In genomic region chr1:151055581-151055980, GRCh38 we compare ENCODE assay signal across 11 cellular contexts. TPM values are rescaled to one million over a fixed set of nuclear protein-coding genes. Genes with fewer than 3 reads are reported as not detected.
DNase-seq lines count a peak whose midpoint lies in the region; ATAC-seq, FAIRE-seq and TF ChIP-seq lines count a peak whose summit lies in the region.
"Had no signal": no experiment of that assay in that cellular context is flagged by ENCODE, and none has a peak within 500 bp of the region (broad histone marks: within the 10 kb centered on the region; RNA-seq: fewer than 3 reads in every experiment).

No MANE protein-coding gene starts in this region.

- SMC1A ChIA-PET in GM12878 (lab: Charles Lee; ENCODE audit: uncharacterized antibody, unreplicated experiment) = interaction anchor here (1.2 to 1.4 kb wide), 3 partner anchors 8 to 44 kb away, joined by 4 to 5 read pairs (median 4); partner anchors contain the start of gene C1orf56

- in situ Hi-C loops in GM12878 (cut with MboI) (no loop called here), transverse colon (cut with MboI; ENCODE audit: low pct_ligation_motif_present in 1 of 4, low pct_unique_long_range_greater_than_20kb in 1 of 4, low sequenced_read_pairs in 3 of 4) (no loop called here)

- no peak for TF ChIP-seq EP300 in GM12878 (IDR thresholded peaks at IDR 0.05; ENCODE audit: borderline replicate concordance in 1 of 2, control insufficient read depth in 1 of 2, low read depth in 2 of 2, low read length in 2 of 2)
- no peak for TF ChIP-seq EP300 in transverse colon (IDR thresholded peaks at IDR 0.05; ENCODE audit: low read depth)

- intact Hi-C loops in GM12878 (cut with micrococcal nuclease; ENCODE audit: unreplicated experiment) = no loop called here
- intact Hi-C loops in natural killer cell (cut with micrococcal nuclease) = loop anchor here (5.0 kb wide), 3 partner anchors 33 to 483 kb away; partner anchors contain the start of gene ZNF687
- intact Hi-C loops in transverse colon (cut with DNase I; ENCODE audit: low total_unique reads) = no loop called here

- H3K4me3 Mint-ChIP-seq in activated naive CD4-positive, alpha-beta T cell treated with anti-CD3 and anti-CD28 coated beads, Interleukin-2, amount 50 U/mL, for 24 hours = peak overlapping the region; percentile 96
- H3K4me3 Mint-ChIP-seq in natural killer cell = peak overlapping the region; percentile 92

- H3K27me3 Mint-ChIP-seq in activated naive CD4-positive, alpha-beta T cell treated with anti-CD3 and anti-CD28 coated beads, Interleukin-2, amount 50 U/mL, for 24 hours = no peaks in the 10 kb centered on the region
- H3K27me3 Mint-ChIP-seq in natural killer cell (ENCODE audit: low read depth in 2 of 2) = no peaks in the 10 kb centered on the region

- TF ChIP-seq RAD21 in GM12878 (IDR thresholded peaks at IDR 0.05; ENCODE audit: insufficient read depth, low read depth, low read length) = no peak

- peaks cover 83% of the 10 kb centered on the region for H3K4me1 Mint-ChIP-seq in activated naive CD4-positive, alpha-beta T cell treated with anti-CD3 and anti-CD28 coated beads, Interleukin-2, amount 50 U/mL, for 24 hours
- H3K4me1 Mint-ChIP-seq in natural killer cell = peaks cover 79 to 80% of the 10 kb centered on the region in 2 donors

- H3K9me3 ChIP-seq in GM12878 (replicated peaks; ENCODE audit: control insufficient read depth, insufficient read depth, low read length) = no peaks in the 10 kb centered on the region
- H3K9me3 ChIP-seq in transverse colon = no peaks in the 10 kb centered on the region

- no peak for FAIRE-seq in GM12878 (lab: Jason Lieb, UNC)

- TF ChIP-seq POLR2A in GM12878 (IDR thresholded peaks at IDR 0.05; ENCODE audit: low read depth, low read length) (peak; percentile 21; the same call in 1 of the 2 replicates), transverse colon (IDR thresholded peaks at IDR 0.05) (no peak)

- peak overlapping the region; percentile 97 for H3K27ac ChIP-seq in GM12878 (ENCODE audit: control insufficient read depth, insufficient read depth)
- H3K27ac ChIP-seq in transverse colon = peak overlapping the region; percentile 94 to 96 (median 96)

- ATAC-seq in GM12878 (no peak), natural killer cell (no peak), HG03521 (IDR thresholded peaks at IDR 0.05; ENCODE audit: unreplicated experiment) (no peak), HG03469 (IDR thresholded peaks at IDR 0.05; ENCODE audit: unreplicated experiment) (no peak)

- POLR2A ChIA-PET in GM12878 (lab: Charles Lee) = interaction anchor here (0.6 to 1.2 kb wide), 2 partner anchors 12 to 49 kb away, joined by 3 read pairs; partner anchors contain the start of gene MINDY1

- no TSS peak for BruUV-seq in GM12878 (replicated peaks; lab: Mats Ljungman, UMichigan)

- peak overlapping the region; percentile 74 for H3K4me2 ChIP-seq in GM12878 (ENCODE audit: control insufficient read depth, insufficient read depth)

- 50% methylated on average over 2 of the region's 2 CpGs for WGBS in GM12878 (ENCODE audit: insufficient coverage, insufficient replicate concordance, low lambda C conversion rate, missing lambda C conversion rate)
- 92% methylated on average over 1 of the region's 2 CpGs; no CpG with 5 or more reads in 1 of the 2 donors for WGBS in transverse colon (ENCODE audit: low coverage in 1 of 2), 2 donors

- no peak overlapping the region for H2AFZ ChIP-seq in GM12878 (ENCODE audit: control insufficient read depth, low read depth, low read length)

- H3K36me3 ChIP-seq in GM12878 (ENCODE audit: control insufficient read depth in 2 of 2, insufficient read depth in 2 of 2, low read length in 1 of 2) = peaks cover 14 to 42% of the 10 kb centered on the region in 2 experiments
- peaks cover 0 to 31% (median 14%) of the 10 kb centered on the region in 4 donors for H3K36me3 ChIP-seq in transverse colon

- peaks cover 14% of the 10 kb centered on the region for H3K36me3 Mint-ChIP-seq in activated naive CD4-positive, alpha-beta T cell treated with anti-CD3 and anti-CD28 coated beads, Interleukin-2, amount 50 U/mL, for 24 hours
- peaks cover 43% of the 10 kb centered on the region for H3K36me3 Mint-ChIP-seq in natural killer cell

- no peak for DNase-seq in activated naive CD4-positive, alpha-beta T cell treated with Interleukin-2 at 50 U/mL for 16 hours
- DNase-seq in GM12878 (ENCODE audit: low read depth, low spot score) = no peak
- no peak for DNase-seq in natural killer cell
- no peak for DNase-seq in transverse colon
- DNase-seq in middle frontal gyrus (ENCODE audit: extremely low spot score, low spot score) = no peak
- DNase-seq: IMR-90; stimulated activated CD4-positive, alpha-beta T cell treated with anti-CD3 and anti-CD28 coated beads, Interleukin-4, amount 100 ng/mL, for 1 hour had no signal

- peaks cover 24% of the 10 kb centered on the region for H3K4me1 ChIP-seq in GM12878 (ENCODE audit: control insufficient read depth, insufficient read depth, low read length)
- peaks cover 29 to 51% (median 38%) of the 10 kb centered on the region in 4 donors for H3K4me1 ChIP-seq in transverse colon

- CTCF ChIA-PET in GM12878 (lab: Yijun Ruan, JAX) = interaction anchor here (1.0 to 4.1 kb wide), 4 partner anchors 12 to 102 kb away, joined by 4 to 12 read pairs (median 6); partner anchors contain the start of gene TNFAIP8L2

- peak overlapping the region; percentile 28; the same call in 1 of the 2 replicates for H3K9ac ChIP-seq in GM12878 (ENCODE audit: control insufficient read depth, insufficient read depth, low read length)

- H3K9me3 Mint-ChIP-seq in activated naive CD4-positive, alpha-beta T cell treated with anti-CD3 and anti-CD28 coated beads, Interleukin-2, amount 50 U/mL, for 24 hours = no peaks in the 10 kb centered on the region
- H3K9me3 Mint-ChIP-seq in natural killer cell = no peaks in the 10 kb centered on the region

- H3K4me3 ChIP-seq in GM12878 (peak overlapping the region; percentile 93), transverse colon (peak overlapping the region in 1 of 4 donors; percentile 92)

- H3K27ac Mint-ChIP-seq in activated naive CD4-positive, alpha-beta T cell treated with anti-CD3 and anti-CD28 coated beads, Interleukin-2, amount 50 U/mL, for 24 hours = peak overlapping the region; percentile 98
- peak overlapping the region; percentile 98 to 99 for H3K27ac Mint-ChIP-seq in natural killer cell

- no peaks in the 10 kb centered on the region for H3K27me3 ChIP-seq in GM12878 (replicated peaks in 1 of 2; ENCODE audit: control insufficient read depth in 2 of 2, insufficient read depth in 2 of 2, low read length in 1 of 2)
- H3K27me3 ChIP-seq in transverse colon = no peaks in the 10 kb centered on the region

- peaks cover 55% of the 10 kb centered on the region for H3K79me2 ChIP-seq in GM12878 (ENCODE audit: control insufficient read depth, insufficient read depth, low read length)

- H4K20me1 ChIP-seq in GM12878 (ENCODE audit: control insufficient read depth, insufficient read depth) = peaks cover 3% of the 10 kb centered on the region; the same call in 1 of the 2 replicates

- RAD21 ChIA-PET in GM12878 (lab: Charles Lee; ENCODE audit: unreplicated experiment) = interaction anchor here (0.6 to 0.8 kb wide), 2 partner anchors 60 to 148 kb away, joined by 3 to 4 read pairs; no protein-coding TSS in a partner anchor

- TF ChIP-seq CTCF in GM12878 (IDR thresholded peaks at IDR 0.05 in 2 of 3, conservative IDR thresholded peaks at IDR 0.05 in 1 of 3; ENCODE audit: control insufficient read depth in 2 of 3, extremely low read depth in 1 of 3, insufficient read depth in 1 of 3, low read depth in 3 of 3, low read length in 3 of 3) (no peak), natural killer cell (IDR thresholded peaks at IDR 0.05) (no peak), transverse colon (IDR thresholded peaks at IDR 0.05) (no peak)

RNA-seq across cellular contexts. Expression of gene CDC42SE1, which starts 3.8 kb away (rescaled TPM):
- 111 and 115 TPM in 2 replicates for total RNA-seq in GM12878 (2013; cell fraction: nucleolus; rRNA removed)
- total RNA-seq in GM12878 (2014; rRNA removed) (75.6 and 97.3 TPM in 2 replicates), GM12878 (2014; rRNA removed; fragmentation: Illumina TruSeq; extraction: Trizol) (81.3 and 81.6 TPM in 2 replicates), GM12878 (2021) (94.2 and 94.9 TPM in 2 replicates), natural killer cell (100 to 1,000 TPM; 555 to 792 (median 752) TPM), transverse colon (10 to 100 TPM; 34.4 to 90.2 (median 57.5) TPM)
- polyA plus RNA-seq in GM12878 (2011; ENCODE audit: low read depth) = 45.6 TPM
- polyA plus RNA-seq in GM12878 (2011; rRNA removed) (103 and 112 TPM in 2 replicates), GM12878 (2014; fragmentation: Illumina TruSeq; extraction: Trizol) (104 and 122 TPM in 2 replicates), GM12878 (2014; fragmentation: Nextera tagmentation; extraction: Ambion mirVana) (10 to 100 TPM; 36.9 to 38.0 TPM), GM12878 (2014; rRNA removed) (68.1 and 72.9 TPM in 2 replicates), GM12878 (2016; fragmentation: Nextera tagmentation; extraction: Ambion mirVana) (10 to 100 TPM; 35.7 to 40.6 TPM)
- 82.9 and 86.8 TPM in 2 replicates for polyA plus RNA-seq in GM12878 (2011; cell fraction: cytosol; rRNA removed)
- polyA plus RNA-seq in GM12878 (2011; cell fraction: nucleus; rRNA removed) = 107 and 171 TPM in 2 replicates
- 54.6 and 55.6 TPM in 2 replicates for polyA plus RNA-seq in GM12878 (2012)
- polyA minus RNA-seq in GM12878 (2011; rRNA and poly(A)+ RNA removed) = 79.7 and 91.0 TPM in 2 replicates
- 23.9 and 29.4 TPM in 2 replicates for polyA minus RNA-seq in GM12878 (2011; cell fraction: cytosol; rRNA and poly(A)+ RNA removed)
- 24.2 and 29.6 TPM in 2 replicates for polyA minus RNA-seq in GM12878 (2011; cell fraction: nucleus; rRNA and poly(A)+ RNA removed)

RNA-seq across cellular contexts. Expression of gene MLLT11, which starts 4.6 kb away (rescaled TPM):
- 2.8 and 3.2 TPM in 2 replicates for total RNA-seq in GM12878 (2013; cell fraction: nucleolus; rRNA removed)
- total RNA-seq in GM12878 (2014; rRNA removed) = 6.2 and 8.1 TPM in 2 replicates
- 7.1 and 7.6 TPM in 2 replicates for total RNA-seq in GM12878 (2014; rRNA removed; fragmentation: Illumina TruSeq; extraction: Trizol)
- 7.0 TPM in 2 replicates for total RNA-seq in GM12878 (2021)
- 2.5 TPM for polyA plus RNA-seq in GM12878 (2011; ENCODE audit: low read depth)
- 7.6 and 10.1 TPM in 2 replicates for polyA plus RNA-seq in GM12878 (2011; rRNA removed)
- 5.0 and 5.2 TPM in 2 replicates for polyA plus RNA-seq in GM12878 (2011; cell fraction: cytosol; rRNA removed)
- 4.1 and 5.9 TPM in 2 replicates for polyA plus RNA-seq in GM12878 (2011; cell fraction: nucleus; rRNA removed)
- polyA plus RNA-seq in GM12878 (2012) = 3.1 and 3.7 TPM in 2 replicates
- 14.2 and 16.0 TPM in 2 replicates for polyA plus RNA-seq in GM12878 (2014; fragmentation: Illumina TruSeq; extraction: Trizol)
- 10 to 100 TPM; 17.8 to 27.3 TPM for polyA plus RNA-seq in GM12878 (2014; fragmentation: Nextera tagmentation; extraction: Ambion mirVana)
- 6.9 and 8.2 TPM in 2 replicates for polyA plus RNA-seq in GM12878 (2014; rRNA removed)
- 10 to 100 TPM; 10.1 to 10.4 TPM for polyA plus RNA-seq in GM12878 (2016; fragmentation: Nextera tagmentation; extraction: Ambion mirVana)
- polyA minus RNA-seq in GM12878 (2011; rRNA and poly(A)+ RNA removed) = 2.5 and 3.2 TPM in 2 replicates
- polyA minus RNA-seq in GM12878 (2011; cell fraction: cytosol; rRNA and poly(A)+ RNA removed) = 0.94 and 1.5 TPM in 2 replicates
- 1.6 and 1.9 TPM in 2 replicates for polyA minus RNA-seq in GM12878 (2011; cell fraction: nucleus; rRNA and poly(A)+ RNA removed)
- total RNA-seq in natural killer cell = 10 to 100 TPM; 11.2 to 18.6 (median 17.6) TPM
- total RNA-seq in transverse colon = 1 to 10 TPM in 3 of 4 donors, not detected in 1; 1.2 to 3.2 (median 1.3) TPM

RNA-seq across cellular contexts. Expression of gene C1orf56, which starts 8.0 kb away (rescaled TPM):
- 1.5 and 1.8 TPM in 2 replicates for total RNA-seq in GM12878 (2013; cell fraction: nucleolus; rRNA removed)
- total RNA-seq in GM12878 (2014; rRNA removed) = 1.3 and 1.5 TPM in 2 replicates
- 0.67 and 1.2 TPM in 2 replicates for total RNA-seq in GM12878 (2014; rRNA removed; fragmentation: Illumina TruSeq; extraction: Trizol)
- total RNA-seq in GM12878 (2021) = 1.5 and 1.6 TPM in 2 replicates
- polyA plus RNA-seq in GM12878 (2011; ENCODE audit: low read depth) = 0.47 TPM
- 0.22 and 0.24 TPM in 2 replicates for polyA plus RNA-seq in GM12878 (2011; rRNA removed)
- 0.30 and 0.32 TPM in 2 replicates for polyA plus RNA-seq in GM12878 (2011; cell fraction: cytosol; rRNA removed)
- polyA plus RNA-seq in GM12878 (2011; cell fraction: nucleus; rRNA removed) = 0.33 and 0.34 TPM in 2 replicates
- 1.8 and 2.6 TPM in 2 replicates for polyA plus RNA-seq in GM12878 (2012)
- polyA plus RNA-seq in GM12878 (2014; fragmentation: Illumina TruSeq; extraction: Trizol) = 0.29 and 1.6 TPM in 2 replicates
- polyA plus RNA-seq in GM12878 (2014; fragmentation: Nextera tagmentation; extraction: Ambion mirVana) = 1 to 10 TPM; 5.5 to 8.4 TPM
- polyA plus RNA-seq in GM12878 (2014; rRNA removed) = 1.1 and 1.6 TPM in 2 replicates
- 10 to 100 TPM; 12.8 to 15.5 TPM for polyA plus RNA-seq in GM12878 (2016; fragmentation: Nextera tagmentation; extraction: Ambion mirVana)
- 0.31 and 0.37 TPM in 2 replicates for polyA minus RNA-seq in GM12878 (2011; rRNA and poly(A)+ RNA removed)
- polyA minus RNA-seq in GM12878 (2011; cell fraction: cytosol; rRNA and poly(A)+ RNA removed) = not detected in 2 replicates
- 0.48 and 1.1 TPM in 2 replicates for polyA minus RNA-seq in GM12878 (2011; cell fraction: nucleus; rRNA and poly(A)+ RNA removed)
- total RNA-seq in natural killer cell = 1 to 10 TPM; 1.6 to 3.3 (median 1.9) TPM
- total RNA-seq in transverse colon = 1 to 10 TPM; 1.5 to 3.7 (median 2.8) TPM

RNA-seq across cellular contexts. Expression of gene GABPB2, which starts 15.0 kb away (rescaled TPM):
- 9.6 and 10.0 TPM in 2 replicates for total RNA-seq in GM12878 (2013; cell fraction: nucleolus; rRNA removed)
- total RNA-seq in GM12878 (2014; rRNA removed) (6.1 and 7.6 TPM in 2 replicates), GM12878 (2014; rRNA removed; fragmentation: Illumina TruSeq; extraction: Trizol) (9.7 and 10.5 TPM in 2 replicates), GM12878 (2021) (8.8 and 9.4 TPM in 2 replicates), natural killer cell (10 to 100 TPM; 27.4 to 34.0 (median 30.6) TPM), transverse colon (10 to 100 TPM in 3 of 4 donors, 1 to 10 TPM in 1; 9.6 to 19.8 (median 10.2) TPM)
- 2.9 TPM for polyA plus RNA-seq in GM12878 (2011; ENCODE audit: low read depth)
- polyA plus RNA-seq in GM12878 (2011; rRNA removed) (7.5 and 7.9 TPM in 2 replicates), GM12878 (2014; fragmentation: Illumina TruSeq; extraction: Trizol) (6.8 and 10.3 TPM in 2 replicates), GM12878 (2014; fragmentation: Nextera tagmentation; extraction: Ambion mirVana) (1 to 10 TPM; 2.3 to 2.6 TPM), GM12878 (2014; rRNA removed) (7.1 and 7.3 TPM in 2 replicates), GM12878 (2016; fragmentation: Nextera tagmentation; extraction: Ambion mirVana) (1 to 10 TPM; 4.9 to 6.6 TPM)
- polyA plus RNA-seq in GM12878 (2011; cell fraction: cytosol; rRNA removed) = 4.9 and 6.8 TPM in 2 replicates
- 2.7 and 4.0 TPM in 2 replicates for polyA plus RNA-seq in GM12878 (2011; cell fraction: nucleus; rRNA removed)
- 4.0 and 4.5 TPM in 2 replicates for polyA plus RNA-seq in GM12878 (2012)
- 7.1 and 12.4 TPM in 2 replicates for polyA minus RNA-seq in GM12878 (2011; rRNA and poly(A)+ RNA removed)
- 1.7 and 2.0 TPM in 2 replicates for polyA minus RNA-seq in GM12878 (2011; cell fraction: cytosol; rRNA and poly(A)+ RNA removed)
- 1.1 and 1.3 TPM in 2 replicates for polyA minus RNA-seq in GM12878 (2011; cell fraction: nucleus; rRNA and poly(A)+ RNA removed)

RNA-seq across cellular contexts. Expression of gene BNIPL, which starts 19.2 kb away (rescaled TPM):
- total RNA-seq in GM12878 (2013; cell fraction: nucleolus; rRNA removed) = 1.3 and 2.5 TPM in 2 replicates
- 0.17 and 0.27 TPM in 2 replicates for total RNA-seq in GM12878 (2014; rRNA removed)
- 0.18 TPM in 2 replicates for total RNA-seq in GM12878 (2014; rRNA removed; fragmentation: Illumina TruSeq; extraction: Trizol)
- total RNA-seq in GM12878 (2021) = 0.11 and 0.33 TPM in 2 replicates
- polyA plus RNA-seq in GM12878 (2011; ENCODE audit: low read depth) = not detected
- 0.49 and 0.99 TPM in 2 replicates for polyA plus RNA-seq in GM12878 (2011; rRNA removed)
- 0.48 and 1.2 TPM in 2 replicates for polyA plus RNA-seq in GM12878 (2011; cell fraction: cytosol; rRNA removed)
- 1.3 and 2.5 TPM in 2 replicates for polyA plus RNA-seq in GM12878 (2011; cell fraction: nucleus; rRNA removed)
- polyA plus RNA-seq in GM12878 (2012) = 0.20 and 0.48 TPM in 2 replicates
- polyA plus RNA-seq in GM12878 (2014; fragmentation: Illumina TruSeq; extraction: Trizol) = 0.12 TPM in 1 of 2 replicates, not detected in the other
- under 1 TPM; 0.05 TPM for polyA plus RNA-seq in GM12878 (2014; fragmentation: Nextera tagmentation; extraction: Ambion mirVana)
- 1.0 and 1.1 TPM in 2 replicates for polyA plus RNA-seq in GM12878 (2014; rRNA removed)
- polyA plus RNA-seq in GM12878 (2016; fragmentation: Nextera tagmentation; extraction: Ambion mirVana) = under 1 TPM; 0.09 to 0.16 TPM
- 0.37 and 0.77 TPM in 2 replicates for polyA minus RNA-seq in GM12878 (2011; rRNA and poly(A)+ RNA removed)
- 0.42 TPM in 1 of 2 replicates, not detected in the other for polyA minus RNA-seq in GM12878 (2011; cell fraction: cytosol; rRNA and poly(A)+ RNA removed)
- 0.36 and 1.1 TPM in 2 replicates for polyA minus RNA-seq in GM12878 (2011; cell fraction: nucleus; rRNA and poly(A)+ RNA removed)
- under 1 TPM; 0.28 to 0.39 (median 0.33) TPM for total RNA-seq in natural killer cell
- total RNA-seq in transverse colon = 1 to 10 TPM in 2 of 4 donors, under 1 TPM in 1, not detected in 1; 0.68 to 10.0 (median 2.5) TPM
- total RNA-seq: mesenteric fat pad had no signal

Comparison
In these comparisons a context has a peak if more than half of its experiments do, and no peak if none do; other contexts are left out.
1. RNA of gene CDC42SE1, which starts 3.8 kb away (total RNA-seq): 555 to 792 TPM in natural killer cell; 75.6 to 115 TPM in GM12878 and 34.4 to 90.2 TPM in transverse colon; every median in the first group is over 4 times any median in the second.